Comparison of ENCODE assay signal across 9 cellular contexts in the genomic region with DNA sequence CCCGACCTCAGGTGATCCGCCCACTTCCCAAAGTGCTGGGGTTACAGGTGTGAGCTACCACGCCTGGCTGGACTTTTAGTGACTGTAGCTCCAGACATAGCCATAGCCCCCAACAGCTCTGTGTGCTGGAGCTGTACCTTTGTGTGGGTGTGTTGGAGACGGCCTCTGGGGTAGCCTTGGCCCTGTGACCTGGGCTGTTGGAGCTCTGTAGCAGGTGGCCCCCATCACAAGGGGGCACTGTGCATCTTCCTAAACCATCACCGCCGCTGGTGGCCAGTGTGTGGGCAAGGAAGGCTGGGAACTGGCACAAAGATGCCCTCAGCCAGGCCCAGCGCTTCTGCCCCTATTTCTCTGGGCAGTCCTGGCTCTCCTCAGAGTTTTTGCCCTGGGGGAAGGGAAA. TPM values are rescaled to one million over a fixed set of nuclear protein-coding genes. Genes with fewer than 3 reads are reported as not detected.
DNase-seq lines count a peak whose midpoint lies in the region; ATAC-seq, FAIRE-seq and TF ChIP-seq lines count a peak whose summit lies in the region.
"Had no signal": no experiment of that assay in that cellular context is flagged by ENCODE, and none has a peak within 500 bp of the region (broad histone marks: within the 10 kb centered on the region; RNA-seq: fewer than 3 reads in every experiment).

No MANE protein-coding gene starts in this region.

- TF ChIP-seq CTCF in RWPE1 (conservative IDR thresholded peaks at IDR 0.05; ENCODE audit: low read depth) (no peak; the same call in 1 of the 2 replicates), bronchial epithelial cell (IDR thresholded peaks at IDR 0.05; ENCODE audit: insufficient read depth, low read length, severe bottlenecking) (peak; percentile 56), liver (IDR thresholded peaks at IDR 0.05; ENCODE audit: low read depth, low read length, missing input control) (peak; percentile 38)

- H3K4me1 ChIP-seq in liver (ENCODE audit: control insufficient read depth in 4 of 4, insufficient read depth in 4 of 4, low read length in 3 of 4): no peaks in the 10 kb centered on the region

- 62% methylated on average over 7 of the region's 7 CpGs for WGBS in liver

- H3K36me3 ChIP-seq in bronchial epithelial cell (ENCODE audit: control insufficient read depth, insufficient read depth, low read length): no peaks in the 10 kb centered on the region
- H3K36me3 ChIP-seq in liver (ENCODE audit: control insufficient read depth in 4 of 4, insufficient read depth in 3 of 4, low read depth in 1 of 4, low read length in 3 of 4): no peaks in the 10 kb centered on the region

- no peaks in the 10 kb centered on the region for H3K9me3 ChIP-seq in liver (ENCODE audit: control insufficient read depth in 4 of 4, low read length in 3 of 4)

- H3K27me3 ChIP-seq in bronchial epithelial cell (ENCODE audit: control insufficient read depth, insufficient read depth, low read length): no peaks in the 10 kb centered on the region
- no peaks in the 10 kb centered on the region for H3K27me3 ChIP-seq in liver (ENCODE audit: control insufficient read depth in 4 of 4, insufficient read depth in 4 of 4, low read length in 3 of 4)

- H3K27ac ChIP-seq in RWPE1 (peak overlapping the region; percentile 11), liver (ENCODE audit: low read depth in 1 of 2, low read length in 2 of 2) (no peak overlapping the region)

- TF ChIP-seq RAD21 in liver (IDR thresholded peaks at IDR 0.05): peak; percentile 64 to 76

- POLR2A ChIA-PET in RWPE1 (lab: Yijun Ruan, JAX; ENCODE audit: low non-redundant PET): no interaction called here

- no peak overlapping the region for H3K9ac ChIP-seq in liver (ENCODE audit: low read depth in 1 of 2, low read length in 2 of 2)

- peak; percentile 99 for DNase-seq in DMS 273 treated with DMSO at 0.1 percent for 48 hours (lab: John Stamatoyannopoulos, UW)
- DNase-seq in RWPE1 (ENCODE audit: low spot score): peak; percentile 60
- DNase-seq in bronchial epithelial cell (ENCODE audit: low read depth): no peak
- no peak for DNase-seq in GM03348 (ENCODE audit: low spot score)

- no peak for FAIRE-seq in bronchial epithelial cell (lab: Jason Lieb, UNC)
- FAIRE-seq: islet of Langerhans had no signal

- H3K4me3 ChIP-seq in bronchial epithelial cell (ENCODE audit: low read depth, low read length) (no peak overlapping the region), liver (ENCODE audit: low read depth in 1 of 3, low read length in 3 of 3) (no peak overlapping the region)

- CTCF ChIA-PET in RWPE1 (lab: Yijun Ruan, JAX): interaction anchor here (0.6 to 1.5 kb wide), 4 partner anchors 19 to 40 kb away, joined by 3 to 6 read pairs (median 4); no protein-coding TSS in a partner anchor

- ATAC-seq in HG02885 (IDR thresholded peaks at IDR 0.05; ENCODE audit: poor library complexity, unreplicated experiment): peak; percentile 50
- ATAC-seq in HG03439 (IDR thresholded peaks at IDR 0.05; ENCODE audit: unreplicated experiment): no peak
- ATAC-seq in HG03175 (IDR thresholded peaks at IDR 0.05; ENCODE audit: unreplicated experiment): no peak

TF ChIP-seq in liver, 16 proteins besides CTCF, POLR2A, EP300 and RAD21:
- TF ChIP-seq, protein P1, sequence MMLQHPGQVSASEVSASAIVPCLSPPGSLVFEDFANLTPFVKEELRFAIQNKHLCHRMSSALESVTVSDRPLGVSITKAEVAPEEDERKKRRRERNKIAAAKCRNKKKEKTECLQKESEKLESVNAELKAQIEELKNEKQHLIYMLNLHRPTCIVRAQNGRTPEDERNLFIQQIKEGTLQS (IDR thresholded peaks at IDR 0.05): no peak
- TF ChIP-seq EGR1 (IDR thresholded peaks at IDR 0.05; ENCODE audit: low read depth in 2 of 2) (no peak), JUND (IDR thresholded peaks at IDR 0.05) (no peak), TAF1 (conservative IDR thresholded peaks at IDR 0.05) (no peak), NR2F2 (IDR thresholded peaks at IDR 0.05) (no peak), HNF4A (conservative IDR thresholded peaks at IDR 0.05) (no peak), HNF4G (IDR thresholded peaks at IDR 0.05) (no peak), FOXA2 (IDR thresholded peaks at IDR 0.05) (no peak), GABPA (IDR thresholded peaks at IDR 0.05 in 1 of 2, conservative IDR thresholded peaks at IDR 0.05 in 1 of 2) (no peak), SP1 (IDR thresholded peaks at IDR 0.05) (no peak), RXRA (IDR thresholded peaks at IDR 0.05) (no peak), FOXA1 (IDR thresholded peaks at IDR 0.05) (no peak), YY1 (IDR thresholded peaks at IDR 0.05) (no peak)
- TF ChIP-seq, protein P2, sequence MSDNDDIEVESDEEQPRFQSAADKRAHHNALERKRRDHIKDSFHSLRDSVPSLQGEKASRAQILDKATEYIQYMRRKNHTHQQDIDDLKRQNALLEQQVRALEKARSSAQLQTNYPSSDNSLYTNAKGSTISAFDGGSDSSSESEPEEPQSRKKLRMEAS (IDR thresholded peaks at IDR 0.05): no peak
- TF ChIP-seq, protein P3, sequence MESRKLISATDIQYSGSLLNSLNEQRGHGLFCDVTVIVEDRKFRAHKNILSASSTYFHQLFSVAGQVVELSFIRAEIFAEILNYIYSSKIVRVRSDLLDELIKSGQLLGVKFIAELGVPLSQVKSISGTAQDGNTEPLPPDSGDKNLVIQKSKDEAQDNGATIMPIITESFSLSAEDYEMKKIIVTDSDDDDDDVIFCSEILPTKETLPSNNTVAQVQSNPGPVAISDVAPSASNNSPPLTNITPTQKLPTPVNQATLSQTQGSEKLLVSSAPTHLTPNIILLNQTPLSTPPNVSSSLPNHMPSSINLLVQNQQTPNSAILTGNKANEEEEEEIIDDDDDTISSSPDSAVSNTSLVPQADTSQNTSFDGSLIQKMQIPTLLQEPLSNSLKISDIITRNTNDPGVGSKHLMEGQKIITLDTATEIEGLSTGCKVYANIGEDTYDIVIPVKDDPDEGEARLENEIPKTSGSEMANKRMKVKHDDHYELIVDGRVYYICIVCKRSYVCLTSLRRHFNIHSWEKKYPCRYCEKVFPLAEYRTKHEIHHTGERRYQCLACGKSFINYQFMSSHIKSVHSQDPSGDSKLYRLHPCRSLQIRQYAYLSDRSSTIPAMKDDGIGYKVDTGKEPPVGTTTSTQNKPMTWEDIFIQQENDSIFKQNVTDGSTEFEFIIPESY (IDR thresholded peaks at IDR 0.05): no peak
- TF ChIP-seq, protein P4, sequence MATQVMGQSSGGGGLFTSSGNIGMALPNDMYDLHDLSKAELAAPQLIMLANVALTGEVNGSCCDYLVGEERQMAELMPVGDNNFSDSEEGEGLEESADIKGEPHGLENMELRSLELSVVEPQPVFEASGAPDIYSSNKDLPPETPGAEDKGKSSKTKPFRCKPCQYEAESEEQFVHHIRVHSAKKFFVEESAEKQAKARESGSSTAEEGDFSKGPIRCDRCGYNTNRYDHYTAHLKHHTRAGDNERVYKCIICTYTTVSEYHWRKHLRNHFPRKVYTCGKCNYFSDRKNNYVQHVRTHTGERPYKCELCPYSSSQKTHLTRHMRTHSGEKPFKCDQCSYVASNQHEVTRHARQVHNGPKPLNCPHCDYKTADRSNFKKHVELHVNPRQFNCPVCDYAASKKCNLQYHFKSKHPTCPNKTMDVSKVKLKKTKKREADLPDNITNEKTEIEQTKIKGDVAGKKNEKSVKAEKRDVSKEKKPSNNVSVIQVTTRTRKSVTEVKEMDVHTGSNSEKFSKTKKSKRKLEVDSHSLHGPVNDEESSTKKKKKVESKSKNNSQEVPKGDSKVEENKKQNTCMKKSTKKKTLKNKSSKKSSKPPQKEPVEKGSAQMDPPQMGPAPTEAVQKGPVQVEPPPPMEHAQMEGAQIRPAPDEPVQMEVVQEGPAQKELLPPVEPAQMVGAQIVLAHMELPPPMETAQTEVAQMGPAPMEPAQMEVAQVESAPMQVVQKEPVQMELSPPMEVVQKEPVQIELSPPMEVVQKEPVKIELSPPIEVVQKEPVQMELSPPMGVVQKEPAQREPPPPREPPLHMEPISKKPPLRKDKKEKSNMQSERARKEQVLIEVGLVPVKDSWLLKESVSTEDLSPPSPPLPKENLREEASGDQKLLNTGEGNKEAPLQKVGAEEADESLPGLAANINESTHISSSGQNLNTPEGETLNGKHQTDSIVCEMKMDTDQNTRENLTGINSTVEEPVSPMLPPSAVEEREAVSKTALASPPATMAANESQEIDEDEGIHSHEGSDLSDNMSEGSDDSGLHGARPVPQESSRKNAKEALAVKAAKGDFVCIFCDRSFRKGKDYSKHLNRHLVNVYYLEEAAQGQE (IDR thresholded peaks at IDR 0.05): no peak
TF ChIP-seq in liver: peak in this region for 0.

RNA-seq across cellular contexts. Expression of a gene that starts 38.4 kb away (rescaled TPM):
- total RNA-seq in bronchial epithelial cell (0.26 TPM in 1 of 2 replicates, not detected in the other), liver (under 1 TPM; 0.08 to 0.09 TPM)
- polyA plus RNA-seq in liver: under 1 TPM in 1 of 2 donors, not detected in 1; 0.02 TPM

Comparison
In these comparisons a context has a peak if more than half of its experiments do, and no peak if none do; other contexts are left out.
1. DNase-seq: peak in DMS 273 treated with DMSO at 0.1 percent for 48 hours (single experiment) and RWPE1 (single experiment); none in bronchial epithelial cell (single experiment) and GM03348 (single experiment).